ENCODE assay signal across 9 cellular contexts in the genomic region with DNA sequence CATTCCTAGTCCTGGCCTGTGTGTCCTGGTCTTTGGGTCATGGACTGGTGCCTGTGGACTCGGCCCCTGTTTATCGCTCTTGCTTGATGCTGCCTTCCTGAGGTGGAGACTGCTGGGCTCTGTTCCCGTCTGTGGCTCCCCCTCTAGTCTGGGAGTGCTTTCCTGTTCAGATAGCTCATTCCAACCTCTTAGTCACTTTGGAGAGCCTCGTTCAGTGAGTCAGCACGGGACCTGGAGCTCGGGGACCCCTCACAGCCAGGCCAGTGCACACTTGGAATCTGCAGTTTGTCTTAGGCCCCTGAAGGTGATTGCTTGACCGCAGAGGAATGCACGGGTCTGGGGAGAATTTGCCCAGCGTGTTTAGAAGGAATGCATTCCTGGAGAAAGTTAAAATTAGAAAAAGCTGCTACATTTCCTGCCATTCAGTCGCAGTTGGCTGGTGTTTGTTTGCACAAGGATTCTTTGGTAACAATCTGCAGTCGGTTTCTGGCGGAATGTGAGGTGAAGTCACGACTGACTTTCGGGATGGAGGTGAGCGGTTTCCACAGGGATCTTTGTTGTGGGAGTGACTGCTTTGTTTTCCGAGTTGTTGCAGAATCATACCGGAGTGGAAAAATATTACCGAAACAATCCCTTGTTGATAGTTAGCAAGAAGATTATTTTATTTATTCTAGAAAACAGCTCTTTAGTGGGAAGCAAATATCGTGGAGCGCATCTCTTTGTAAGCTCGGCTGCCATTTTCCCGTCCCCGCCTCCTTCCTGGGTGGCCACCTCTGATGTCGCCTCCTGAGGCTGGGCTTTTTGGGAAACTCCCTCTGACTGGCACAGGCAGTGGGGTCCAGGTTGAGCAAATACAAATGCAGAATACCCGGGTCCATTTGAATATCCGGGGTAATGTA. TPM values are rescaled to one million over a fixed set of nuclear protein-coding genes. Genes with fewer than 3 reads are reported as not detected.
DNase-seq lines count a peak whose midpoint lies in the region; ATAC-seq and TF ChIP-seq lines count a peak whose summit lies in the region.
"Had no signal": no experiment of that assay in that cellular context is flagged by ENCODE, and none has a peak within 500 bp of the region (broad histone marks: within the 10 kb centered on the region; RNA-seq: fewer than 3 reads in every experiment).

No MANE protein-coding gene starts in this region.

- no peaks in the 10 kb centered on the region for H3K27me3 ChIP-seq in upper lobe of left lung

- 20 to 36% methylated on average over 24 to 26 of the region's 26 CpGs for WGBS in upper lobe of left lung, 2 donors

- H3K4me3 ChIP-seq in cardiac fibroblast (replicated peaks in 1 of 2; ENCODE audit: low read depth in 2 of 2, low read length in 2 of 2), result peak overlapping the region; percentile 2 to 8
- H3K4me3 ChIP-seq in upper lobe of left lung, result peak overlapping the region in 3 of 4 donors; percentile 13 to 41 (median 25)

- DNase-seq in NCI-H1092 treated with DMSO at 0.1 percent for 48 hours (lab: John Stamatoyannopoulos, UW), result peak; percentile 1
- no peak for DNase-seq in NCI-H1092 (lab: John Stamatoyannopoulos, UW)
- peak; percentile 99 for DNase-seq in cardiac fibroblast (ENCODE audit: low read depth in 2 of 2)
- peak; percentile 77 for DNase-seq in left lobe of liver (ENCODE audit: low spot score)
- DNase-seq in upper lobe of left lung, result peak in 1 of 2 donors; percentile 70
- no peak for DNase-seq in stimulated activated CD4-positive, alpha-beta T cell treated with anti-CD3 and anti-CD28 coated beads, Interleukin-4, amount 100 ng/mL, for 4 hours
- DNase-seq: activated B cell treated with CpG ODN at 0.5 μM for 24 hours had no signal

- H3K27ac ChIP-seq in upper lobe of left lung, result peak overlapping the region; percentile 67 to 88 (median 81)

- TF ChIP-seq CTCF in cardiac fibroblast (IDR thresholded peaks at IDR 0.05; ENCODE audit: low read depth, low read length) (peak; percentile 3), upper lobe of left lung (IDR thresholded peaks at IDR 0.05) (no peak)

- H3K36me3 ChIP-seq in upper lobe of left lung, result no peaks in the 10 kb centered on the region

- ATAC-seq in left lobe of liver (peak; percentile 72), upper lobe of left lung (ENCODE audit: low FRiP score in 2 of 2) (peak; percentile 85 to 91), GM19397 (IDR thresholded peaks at IDR 0.05; ENCODE audit: unreplicated experiment) (no peak), GM19395 (IDR thresholded peaks at IDR 0.05; ENCODE audit: unreplicated experiment) (no peak)

- TF ChIP-seq POLR2A in upper lobe of left lung (IDR thresholded peaks at IDR 0.05), result peak in 1 of 4 donors; percentile 26

- peak in 2 of 4 donors; percentile 49 to 68 for TF ChIP-seq EP300 in upper lobe of left lung (IDR thresholded peaks at IDR 0.05)

- no peaks in the 10 kb centered on the region for H3K9me3 ChIP-seq in upper lobe of left lung

- peaks cover 64 to 76% (median 67%) of the 10 kb centered on the region in 4 donors for H3K4me1 ChIP-seq in upper lobe of left lung

RNA-seq across cellular contexts. Expression of a gene that starts 29.6 kb away (rescaled TPM):
- total RNA-seq in left lobe of liver (22.9 TPM), upper lobe of left lung (10 to 100 TPM; 27.3 to 57.3 (median 33.4) TPM)

Comparison
In these comparisons a context has a peak if more than half of its experiments do, and no peak if none do; other contexts are left out.
1. DNase-seq: peak in NCI-H1092 treated with DMSO at 0.1 percent for 48 hours (single experiment), cardiac fibroblast (2 of 2) and left lobe of liver (single experiment); none in NCI-H1092 (single experiment) and stimulated activated CD4-positive, alpha-beta T cell treated with anti-CD3 and anti-CD28 coated beads, Interleukin-4, amount 100 ng/mL, for 4 hours (0 of 2).
2. ATAC-seq: peak in left lobe of liver (single experiment) and upper lobe of left lung (2 of 2); none in GM19397 (single experiment) and GM19395 (single experiment).